ENCODE assay signal across 27 cellular contexts in the genomic region with DNA sequence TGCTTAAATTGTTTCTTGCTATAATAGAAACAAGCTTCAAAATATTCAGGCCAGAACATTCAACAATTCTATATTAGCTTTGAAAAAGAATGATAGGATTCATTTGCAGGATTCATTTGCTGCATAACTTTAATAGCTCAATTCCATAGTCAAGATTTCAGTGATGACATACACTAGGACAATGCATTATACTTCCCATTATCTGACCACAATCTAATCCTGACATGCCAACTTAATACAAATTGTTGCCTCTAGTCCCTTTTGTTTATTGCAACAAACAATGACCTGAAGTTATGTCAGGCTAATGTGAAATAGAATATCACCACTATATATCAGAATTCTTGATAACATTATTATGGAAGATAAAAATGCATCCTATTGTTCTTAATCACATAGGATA.
DNase-seq lines count a peak whose midpoint lies in the region; ATAC-seq, FAIRE-seq and TF ChIP-seq lines count a peak whose summit lies in the region.
"Had no signal": no experiment of that assay in that cellular context is flagged by ENCODE, and none has a peak within 500 bp of the region (broad histone marks: within the 10 kb centered on the region; RNA-seq: fewer than 3 reads in every experiment).

No MANE protein-coding gene starts in this region.

- H3K36me3 Mint-ChIP-seq in osteocyte (ENCODE audit: unreplicated experiment): no peaks in the 10 kb centered on the region
- H3K36me3 Mint-ChIP-seq: activated naive CD8-positive, alpha-beta T cell treated with anti-CD3 and anti-CD28 coated beads, Interleukin-2, amount 10 ng/mL, durations not matched to agents 7 days and 5 days; memory B cell had no signal

- DNase-seq in ELR (ENCODE audit: low read depth): peak; percentile 58
- DNase-seq in SK-N-MC (ENCODE audit: low read depth, low spot score): no peak
- DNase-seq in fibroblast of lung (ENCODE audit: low read depth in 2 of 2): peak; percentile 10 to 66
- DNase-seq in osteocyte (ENCODE audit: extremely low spot score, unreplicated experiment): no peak
- no peak for DNase-seq in frontal cortex (ENCODE audit: low spot score in 2 of 2)
- no peak for DNase-seq in putamen (ENCODE audit: low spot score)
- no peak for DNase-seq in upper lobe of right lung
- no peak for DNase-seq in psoas muscle
- DNase-seq: activated CD4-positive, alpha-beta T cell treated with anti-CD3 and anti-CD28 coated beads for 1 hour; activated CD8-positive, alpha-beta T cell treated with anti-CD3 and anti-CD28 coated beads, Interleukin-2, amount 10 ng/mL, durations not matched to agents 7 days and 5 days; activated effector memory CD4-positive, alpha-beta T cell treated with anti-CD3 and anti-CD28 coated beads, Interleukin-2, amount 50 U/mL, for 16 hours; activated naive CD8-positive, alpha-beta T cell treated with anti-CD3 and anti-CD28 coated beads, Interleukin-2, amount 10 ng/mL, durations not matched to agents 7 days and 5 days; activated T-cell treated with anti-CD3 and anti-CD28 coated beads for 4 hours; CD4-positive, alpha-beta T cell; esophagus squamous epithelium; NCI-H187; NCI-H526; stimulated activated naive CD4-positive, alpha-beta T cell treated with Interleukin-2 at 50 U/mL for 16 hours had no signal

- H3K27me3 ChIP-seq in fibroblast of lung (ENCODE audit: control insufficient read depth, insufficient read depth, low read length) (no peaks in the 10 kb centered on the region), upper lobe of right lung (no peaks in the 10 kb centered on the region), psoas muscle (ENCODE audit: insufficient read depth in 3 of 3, low read length in 2 of 3) (no peaks in the 10 kb centered on the region)
- H3K27me3 ChIP-seq: body of pancreas, esophagus squamous epithelium, heart left ventricle, right atrium auricular region, SJSA1 had no signal

- H3K36me3 ChIP-seq in SK-N-MC (ENCODE audit: insufficient read depth, low read length): no peaks in the 10 kb centered on the region
- H3K36me3 ChIP-seq in fibroblast of lung (ENCODE audit: control insufficient read depth, insufficient read depth, low read length): no peaks in the 10 kb centered on the region
- no peaks in the 10 kb centered on the region for H3K36me3 ChIP-seq in upper lobe of right lung
- H3K36me3 ChIP-seq in psoas muscle (ENCODE audit: insufficient read depth in 1 of 2, low read depth in 1 of 2): no peaks in the 10 kb centered on the region
- H3K36me3 ChIP-seq: esophagus squamous epithelium, heart left ventricle, right atrium auricular region, SJSA1 had no signal

- H4K20me1 ChIP-seq in fibroblast of lung (ENCODE audit: control insufficient read depth, extremely low read depth, insufficient read depth, low read length): no peaks in the 10 kb centered on the region

- H3K4me1 ChIP-seq in fibroblast of lung (ENCODE audit: control insufficient read depth, extremely low read depth, insufficient read depth, low read length) (peaks cover 5% of the 10 kb centered on the region), upper lobe of right lung (no peaks in the 10 kb centered on the region), psoas muscle (no peaks in the 10 kb centered on the region)
- H3K4me1 ChIP-seq: body of pancreas, esophagus squamous epithelium, heart left ventricle, right atrium auricular region had no signal

- no peak for ATAC-seq in upper lobe of right lung
- ATAC-seq in psoas muscle: no peak
- ATAC-seq: activated CD8-positive, alpha-beta T cell treated with anti-CD3 and anti-CD28 coated beads, Interleukin-2, amount 10 ng/mL, durations not matched to agents 7 days and 5 days had no signal

- no peak overlapping the region for H2AFZ ChIP-seq in fibroblast of lung (ENCODE audit: low read length)

- H3K9me3 ChIP-seq in SK-N-MC (ENCODE audit: low read depth, low read length): no peaks in the 10 kb centered on the region
- no peaks in the 10 kb centered on the region for H3K9me3 ChIP-seq in fibroblast of lung (ENCODE audit: control insufficient read depth, insufficient read depth, low read depth, low read length)
- H3K9me3 ChIP-seq in upper lobe of right lung: no peaks in the 10 kb centered on the region
- H3K9me3 ChIP-seq in psoas muscle: no peaks in the 10 kb centered on the region
- H3K9me3 ChIP-seq: body of pancreas, esophagus squamous epithelium, heart left ventricle, right atrium auricular region, SJSA1 had no signal

- no peaks in the 10 kb centered on the region for H3K79me2 ChIP-seq in fibroblast of lung (ENCODE audit: control insufficient read depth, insufficient read depth, low read length)

- peaks cover 11% of the 10 kb centered on the region for H3K4me1 Mint-ChIP-seq in osteocyte (ENCODE audit: unreplicated experiment)
- H3K4me1 Mint-ChIP-seq: activated naive CD8-positive, alpha-beta T cell treated with anti-CD3 and anti-CD28 coated beads, Interleukin-2, amount 10 ng/mL, durations not matched to agents 7 days and 5 days; memory B cell had no signal

- peaks cover 38% of the 10 kb centered on the region for H3K27me3 Mint-ChIP-seq in osteocyte (ENCODE audit: unreplicated experiment)
- H3K27me3 Mint-ChIP-seq: activated naive CD8-positive, alpha-beta T cell treated with anti-CD3 and anti-CD28 coated beads, Interleukin-2, amount 10 ng/mL, durations not matched to agents 7 days and 5 days had no signal

- TF ChIP-seq CTCF in fibroblast of lung (conservative IDR thresholded peaks at IDR 0.05 in 1 of 2, IDR thresholded peaks at IDR 0.05 in 1 of 2; ENCODE audit: low read depth in 1 of 2, low read length in 2 of 2) (no peak), osteocyte (IDR thresholded peaks at IDR 0.05) (no peak), upper lobe of right lung (IDR thresholded peaks at IDR 0.05) (no peak), psoas muscle (IDR thresholded peaks at IDR 0.05) (no peak)

- no peaks in the 10 kb centered on the region for H3K9me3 Mint-ChIP-seq in osteocyte (ENCODE audit: unreplicated experiment)
- H3K9me3 Mint-ChIP-seq: activated naive CD8-positive, alpha-beta T cell treated with anti-CD3 and anti-CD28 coated beads, Interleukin-2, amount 10 ng/mL, durations not matched to agents 7 days and 5 days; CD4-positive, alpha-beta T cell; T-helper 1 cell treated with Interleukin-12 subunit alpha and Interleukin-12 subunit beta and Interleukin-4 antibody, amounts not matched to agents 30 μg/mL and 1 μg/mL, for 36 hours had no signal

- intact Hi-C loops in upper lobe of right lung (cut with DNase I): no loop called here
- intact Hi-C loops in psoas muscle (cut with DNase I): no loop called here

- H3K4me2 ChIP-seq in fibroblast of lung (ENCODE audit: extremely low read depth, insufficient read depth, low read length): peak overlapping the region; percentile 81

- H3K4me3 ChIP-seq in SK-N-MC: peak overlapping the region; percentile 47
- no peak overlapping the region for H3K4me3 ChIP-seq in fibroblast of lung (replicated peaks in 1 of 4; ENCODE audit: control extremely low read depth in 1 of 4, insufficient read depth in 1 of 4, low read depth in 3 of 4, low read length in 4 of 4)
- no peak overlapping the region for H3K4me3 ChIP-seq in upper lobe of right lung
- H3K4me3 ChIP-seq in psoas muscle: no peak overlapping the region
- H3K4me3 ChIP-seq: body of pancreas, esophagus squamous epithelium, heart left ventricle, right atrium auricular region, SJSA1 had no signal

- peak overlapping the region; percentile 53 for H3K27ac Mint-ChIP-seq in osteocyte (ENCODE audit: unreplicated experiment)
- H3K27ac Mint-ChIP-seq: activated CD8-positive, alpha-beta T cell treated with anti-CD3 and anti-CD28 coated beads, Interleukin-2, amount 10 ng/mL, durations not matched to agents 7 days and 5 days; activated naive CD8-positive, alpha-beta T cell treated with anti-CD3 and anti-CD28 coated beads, Interleukin-2, amount 10 ng/mL, durations not matched to agents 7 days and 5 days; CD4-positive, alpha-beta T cell; memory B cell; T-helper 1 cell treated with Interleukin-12 subunit alpha and Interleukin-12 subunit beta and Interleukin-4 antibody, amounts not matched to agents 30 μg/mL and 1 μg/mL, for 36 hours had no signal

- no peak for FAIRE-seq in frontal cortex (lab: Jason Lieb, UNC)
- FAIRE-seq: colon, H1 had no signal

- H3K9ac ChIP-seq in SK-N-MC (ENCODE audit: insufficient read length) (peak overlapping the region; percentile 30), fibroblast of lung (ENCODE audit: insufficient read depth, low read length) (no peak overlapping the region)

- peak overlapping the region; percentile 63 for H3K27ac ChIP-seq in SK-N-MC
- H3K27ac ChIP-seq in fibroblast of lung (ENCODE audit: insufficient read depth, low read length): peak overlapping the region; percentile 40
- no peak overlapping the region for H3K27ac ChIP-seq in upper lobe of right lung
- H3K27ac ChIP-seq in psoas muscle: no peak overlapping the region
- H3K27ac ChIP-seq: body of pancreas, esophagus squamous epithelium, heart left ventricle, HL-60, right atrium auricular region, SJSA1 had no signal

- no peak overlapping the region for H3K4me3 Mint-ChIP-seq in osteocyte (ENCODE audit: unreplicated experiment)
- H3K4me3 Mint-ChIP-seq: activated CD8-positive, alpha-beta T cell treated with anti-CD3 and anti-CD28 coated beads, Interleukin-2, amount 10 ng/mL, durations not matched to agents 7 days and 5 days; activated naive CD8-positive, alpha-beta T cell treated with anti-CD3 and anti-CD28 coated beads, Interleukin-2, amount 10 ng/mL, durations not matched to agents 7 days and 5 days; CD4-positive, alpha-beta T cell; memory B cell; T-helper 1 cell treated with Interleukin-12 subunit alpha and Interleukin-12 subunit beta and Interleukin-4 antibody, amounts not matched to agents 30 μg/mL and 1 μg/mL, for 36 hours had no signal

Comparison
In these comparisons a context has a peak if more than half of its experiments do, and no peak if none do; other contexts are left out.
1. DNase-seq: peak in ELR (single experiment) and fibroblast of lung (2 of 2); none in SK-N-MC (single experiment), osteocyte (single experiment), frontal cortex (0 of 2), putamen (single experiment), upper lobe of right lung (single experiment) and psoas muscle (0 of 2).
2. H3K27ac ChIP-seq: peak in SK-N-MC (single experiment) and fibroblast of lung (single experiment); none in upper lobe of right lung (single experiment) and psoas muscle (single experiment).